In genomic region chr2:2149379-2149778, GRCh38 we compare ENCODE assay signal across 2 cellular contexts.
TF ChIP-seq lines count a peak whose summit lies in the region.

No MANE protein-coding gene starts in this region.

TF ChIP-seq in GM12878, 131 proteins besides CTCF, POLR2A, EP300 and RAD21:
- TF ChIP-seq CREM (IDR thresholded peaks at IDR 0.05; ENCODE audit: low read depth) (no peak), MEF2B (IDR thresholded peaks at IDR 0.05; ENCODE audit: partially characterized antibody, poor library complexity, severe bottlenecking) (no peak), RBBP5 (conservative IDR thresholded peaks at IDR 0.05) (no peak), POLR2AphosphoS5 (IDR thresholded peaks at IDR 0.05; ENCODE audit: low read length) (no peak), CEBPB (IDR thresholded peaks at IDR 0.05; ENCODE audit: borderline replicate concordance in 1 of 2, low read depth in 2 of 2, low read length in 2 of 2) (no peak), MEF2A (IDR thresholded peaks at IDR 0.05; ENCODE audit: insufficient read depth, low read depth, low read length) (no peak), GABPA (IDR thresholded peaks at IDR 0.05; ENCODE audit: low read depth) (no peak), STAT3 (IDR thresholded peaks at IDR 0.05; ENCODE audit: low read depth, low read length) (no peak), FOS (IDR thresholded peaks at IDR 0.05; ENCODE audit: borderline replicate concordance, extremely low read depth, insufficient read length) (no peak), PRDM15 (CRISPR knock-in tag; IDR thresholded peaks at IDR 0.05) (no peak), IRF4 (IDR thresholded peaks at IDR 0.05; ENCODE audit: low read depth, low read length) (no peak), SUPT20H (IDR thresholded peaks at IDR 0.05; ENCODE audit: borderline replicate concordance, control insufficient read depth, low read depth, low read length) (no peak), NFYA (IDR thresholded peaks at IDR 0.05; ENCODE audit: borderline replicate concordance, low read depth, low read length) (no peak), EGR1 (IDR thresholded peaks at IDR 0.05; ENCODE audit: borderline replicate concordance in 1 of 2, low read depth in 2 of 2, low read length in 2 of 2) (no peak), SMAD1 (IDR thresholded peaks at IDR 0.05; ENCODE audit: low read depth, partially characterized antibody) (no peak)
- TF ChIP-seq, protein P1, sequence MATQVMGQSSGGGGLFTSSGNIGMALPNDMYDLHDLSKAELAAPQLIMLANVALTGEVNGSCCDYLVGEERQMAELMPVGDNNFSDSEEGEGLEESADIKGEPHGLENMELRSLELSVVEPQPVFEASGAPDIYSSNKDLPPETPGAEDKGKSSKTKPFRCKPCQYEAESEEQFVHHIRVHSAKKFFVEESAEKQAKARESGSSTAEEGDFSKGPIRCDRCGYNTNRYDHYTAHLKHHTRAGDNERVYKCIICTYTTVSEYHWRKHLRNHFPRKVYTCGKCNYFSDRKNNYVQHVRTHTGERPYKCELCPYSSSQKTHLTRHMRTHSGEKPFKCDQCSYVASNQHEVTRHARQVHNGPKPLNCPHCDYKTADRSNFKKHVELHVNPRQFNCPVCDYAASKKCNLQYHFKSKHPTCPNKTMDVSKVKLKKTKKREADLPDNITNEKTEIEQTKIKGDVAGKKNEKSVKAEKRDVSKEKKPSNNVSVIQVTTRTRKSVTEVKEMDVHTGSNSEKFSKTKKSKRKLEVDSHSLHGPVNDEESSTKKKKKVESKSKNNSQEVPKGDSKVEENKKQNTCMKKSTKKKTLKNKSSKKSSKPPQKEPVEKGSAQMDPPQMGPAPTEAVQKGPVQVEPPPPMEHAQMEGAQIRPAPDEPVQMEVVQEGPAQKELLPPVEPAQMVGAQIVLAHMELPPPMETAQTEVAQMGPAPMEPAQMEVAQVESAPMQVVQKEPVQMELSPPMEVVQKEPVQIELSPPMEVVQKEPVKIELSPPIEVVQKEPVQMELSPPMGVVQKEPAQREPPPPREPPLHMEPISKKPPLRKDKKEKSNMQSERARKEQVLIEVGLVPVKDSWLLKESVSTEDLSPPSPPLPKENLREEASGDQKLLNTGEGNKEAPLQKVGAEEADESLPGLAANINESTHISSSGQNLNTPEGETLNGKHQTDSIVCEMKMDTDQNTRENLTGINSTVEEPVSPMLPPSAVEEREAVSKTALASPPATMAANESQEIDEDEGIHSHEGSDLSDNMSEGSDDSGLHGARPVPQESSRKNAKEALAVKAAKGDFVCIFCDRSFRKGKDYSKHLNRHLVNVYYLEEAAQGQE (IDR thresholded peaks at IDR 0.05; ENCODE audit: low read depth, low read length) = no peak
- TF ChIP-seq, protein P2, sequence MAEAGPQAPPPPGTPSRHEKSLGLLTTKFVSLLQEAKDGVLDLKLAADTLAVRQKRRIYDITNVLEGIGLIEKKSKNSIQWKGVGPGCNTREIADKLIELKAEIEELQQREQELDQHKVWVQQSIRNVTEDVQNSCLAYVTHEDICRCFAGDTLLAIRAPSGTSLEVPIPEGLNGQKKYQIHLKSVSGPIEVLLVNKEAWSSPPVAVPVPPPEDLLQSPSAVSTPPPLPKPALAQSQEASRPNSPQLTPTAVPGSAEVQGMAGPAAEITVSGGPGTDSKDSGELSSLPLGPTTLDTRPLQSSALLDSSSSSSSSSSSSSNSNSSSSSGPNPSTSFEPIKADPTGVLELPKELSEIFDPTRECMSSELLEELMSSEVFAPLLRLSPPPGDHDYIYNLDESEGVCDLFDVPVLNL (IDR thresholded peaks at IDR 0.05; ENCODE audit: low read depth, low read length) = no peak

TF ChIP-seq in H1, 55 proteins besides CTCF, POLR2A, EP300 and RAD21:
- no peak for TF ChIP-seq KDM1A (IDR thresholded peaks at IDR 0.05; ENCODE audit: borderline replicate concordance, low read length)
- TF ChIP-seq NRF1 (IDR thresholded peaks at IDR 0.05; ENCODE audit: low read depth, low read length) = no peak
- TF ChIP-seq HDAC6 (IDR thresholded peaks at IDR 0.05; ENCODE audit: low read depth, low read length) = no peak
- no peak for TF ChIP-seq CHD7 (IDR thresholded peaks at IDR 0.05; ENCODE audit: insufficient replicate concordance, low read length)
- TF ChIP-seq RNF2 (IDR thresholded peaks at IDR 0.05; ENCODE audit: borderline replicate concordance, low read depth, low read length, missing control alignments, poor library complexity, severe bottlenecking) = no peak
- TF ChIP-seq ASH2L (IDR thresholded peaks at IDR 0.05; ENCODE audit: low read length) = no peak
- no peak for TF ChIP-seq MAFK (IDR thresholded peaks at IDR 0.05; ENCODE audit: low read depth, low read length)
- no peak for TF ChIP-seq SIN3A (conservative IDR thresholded peaks at IDR 0.05 in 1 of 2, IDR thresholded peaks at IDR 0.05 in 1 of 2; ENCODE audit: low read depth in 1 of 2, low read length in 2 of 2)
- TF ChIP-seq TAF7 (optimal IDR thresholded peaks at IDR 0.05; ENCODE audit: borderline replicate concordance, low read depth, low read length) = no peak
- TF ChIP-seq EZH2 (IDR thresholded peaks at IDR 0.05; ENCODE audit: low read depth, low read length, severe bottlenecking) = no peak
- no peak for TF ChIP-seq CREB1 (IDR thresholded peaks at IDR 0.05)
- TF ChIP-seq SAP30 (IDR thresholded peaks at IDR 0.05; ENCODE audit: insufficient read depth, insufficient replicate concordance, low read length) = no peak
- TF ChIP-seq GTF2F1 (IDR thresholded peaks at IDR 0.05; ENCODE audit: borderline replicate concordance, low read depth, low read length) = no peak
- no peak for TF ChIP-seq EGR1 (IDR thresholded peaks at IDR 0.05; ENCODE audit: borderline replicate concordance, low read depth, low read length)
- TF ChIP-seq MAX (IDR thresholded peaks at IDR 0.05) = no peak
- no peak for TF ChIP-seq FOSL1 (IDR thresholded peaks at IDR 0.05; ENCODE audit: insufficient read depth, low read depth, low read length)
- TF ChIP-seq KDM5A (IDR thresholded peaks at IDR 0.05; ENCODE audit: low read length) = no peak
- TF ChIP-seq JUN (IDR thresholded peaks at IDR 0.05; ENCODE audit: low read depth, low read length) = no peak
- TF ChIP-seq TAF1 (IDR thresholded peaks at IDR 0.05; ENCODE audit: low read depth, low read length) = no peak
